Comparison of ENCODE assay signal across 8 cellular contexts in the genomic region with DNA sequence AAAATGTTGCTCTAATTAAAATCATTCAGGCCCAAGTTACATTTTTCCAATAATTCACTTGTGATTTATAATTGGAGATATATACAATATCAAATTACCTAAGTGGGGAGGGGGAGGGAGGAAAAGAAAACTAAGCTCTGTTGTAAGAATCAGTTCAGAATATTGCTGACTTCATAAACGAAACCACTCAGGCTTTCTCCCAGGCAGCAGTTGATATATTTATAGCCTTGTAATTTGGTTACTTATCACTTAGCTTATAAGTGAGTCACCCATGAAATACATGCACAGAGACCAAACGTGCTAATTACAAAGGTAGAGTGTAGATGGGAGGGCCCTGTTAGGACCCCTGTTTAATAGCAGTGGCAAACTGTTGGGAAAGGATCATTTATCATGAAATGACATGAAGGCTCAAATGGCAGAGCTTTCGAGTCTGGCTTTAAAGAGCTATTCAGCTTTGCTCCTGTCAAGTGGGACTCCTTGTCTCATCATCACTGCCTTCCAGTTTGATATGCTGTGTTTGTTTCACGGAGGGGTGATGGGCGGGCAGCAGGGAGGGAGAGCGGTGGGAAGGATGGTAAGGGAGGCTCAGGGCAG.
A peak's percentile ranks its signal among the peaks of the same experiment; 100 is the strongest.
DNase-seq lines count a peak whose midpoint lies in the region; ATAC-seq lines count a peak whose summit lies in the region.

No MANE protein-coding gene starts in this region.

- peak; percentile 53 for DNase-seq in DMS79 treated with DMSO at 0.1 percent for 48 hours (lab: John Stamatoyannopoulos, UW)
- DNase-seq in OCI-M1 (lab: John Stamatoyannopoulos, UW) = peak; percentile 82
- DNase-seq in kidney tubule cell (ENCODE audit: low spot score) = peak; percentile 73
- no peak for DNase-seq in hippocampal formation (lab: John Stamatoyannopoulos, UW)
- no peak for DNase-seq in naive thymus-derived CD4-positive, alpha-beta T cell
- DNase-seq in stimulated activated CD4-positive, alpha-beta T cell treated with anti-CD3 and anti-CD28 coated beads, Interleukin-2, amount 100 ng/mL, for 24 hours = no peak

- ATAC-seq in HG03354 (IDR thresholded peaks at IDR 0.05; ENCODE audit: poor library complexity, severe bottlenecking, unreplicated experiment) (peak; percentile 81), HG02610 (IDR thresholded peaks at IDR 0.05; ENCODE audit: unreplicated experiment) (no peak)
- no peak for ATAC-seq in naive thymus-derived CD4-positive, alpha-beta T cell

- POLR2A ChIA-PET in naive thymus-derived CD4-positive, alpha-beta T cell (lab: Charles Lee) = no interaction called here

- no peak overlapping the region for H3K27ac ChIP-seq in naive thymus-derived CD4-positive, alpha-beta T cell (ENCODE audit: low read depth, low read length)

- H3K4me3 Mint-ChIP-seq in naive thymus-derived CD4-positive, alpha-beta T cell = no peak overlapping the region

- H3K36me3 Mint-ChIP-seq in naive thymus-derived CD4-positive, alpha-beta T cell = peaks cover 0 to 3% (median 0%) of the 10 kb centered on the region in 5 donors

- H3K27ac Mint-ChIP-seq in naive thymus-derived CD4-positive, alpha-beta T cell = no peak overlapping the region

- H3K27me3 Mint-ChIP-seq in naive thymus-derived CD4-positive, alpha-beta T cell = peaks cover 0 to 5% (median 0%) of the 10 kb centered on the region in 5 donors

- no peaks in the 10 kb centered on the region for H3K9me3 ChIP-seq in naive thymus-derived CD4-positive, alpha-beta T cell (ENCODE audit: control insufficient read depth in 2 of 3, low read length in 3 of 3)

- intact Hi-C loops in naive thymus-derived CD4-positive, alpha-beta T cell (cut with micrococcal nuclease) = no loop called here

- H3K4me1 Mint-ChIP-seq in naive thymus-derived CD4-positive, alpha-beta T cell = peaks cover 0 to 4% (median 0%) of the 10 kb centered on the region in 7 donors

- no peaks in the 10 kb centered on the region for H3K4me1 ChIP-seq in naive thymus-derived CD4-positive, alpha-beta T cell (ENCODE audit: control insufficient read depth in 2 of 2, insufficient read depth in 2 of 2, low read length in 2 of 2)

- no peaks in the 10 kb centered on the region for H3K27me3 ChIP-seq in naive thymus-derived CD4-positive, alpha-beta T cell (ENCODE audit: control insufficient read depth in 2 of 2, insufficient read depth in 2 of 2, low read length in 2 of 2)

- no peak overlapping the region for H3K4me3 ChIP-seq in naive thymus-derived CD4-positive, alpha-beta T cell (ENCODE audit: low read length)

- no peaks in the 10 kb centered on the region for H3K36me3 ChIP-seq in naive thymus-derived CD4-positive, alpha-beta T cell (ENCODE audit: control insufficient read depth in 2 of 3, insufficient read depth in 3 of 3, low read length in 3 of 3)

- CTCF ChIA-PET in naive thymus-derived CD4-positive, alpha-beta T cell (lab: Charles Lee) = no interaction called here

- H3K9me3 Mint-ChIP-seq in naive thymus-derived CD4-positive, alpha-beta T cell = peaks cover 0 to 5% (median 1%) of the 10 kb centered on the region in 11 donors

Comparison
In these comparisons a context has a peak if more than half of its experiments do, and no peak if none do; other contexts are left out.
1. DNase-seq: peak in DMS79 treated with DMSO at 0.1 percent for 48 hours (single experiment), OCI-M1 (single experiment) and kidney tubule cell (single experiment); none in hippocampal formation (0 of 2), naive thymus-derived CD4-positive, alpha-beta T cell (0 of 9) and stimulated activated CD4-positive, alpha-beta T cell treated with anti-CD3 and anti-CD28 coated beads, Interleukin-2, amount 100 ng/mL, for 24 hours (0 of 2).